Comparison of ENCODE assay signal across 20 cellular contexts in genomic region chr2:38152093-38152492, GRCh38.
"Had no signal": no experiment of that assay in that cellular context is flagged by ENCODE, and none has a peak within 500 bp of the region (broad histone marks: within the 10 kb centered on the region; RNA-seq: fewer than 3 reads in every experiment).

No MANE protein-coding gene starts in this region.

- H3K27me3 ChIP-seq: adrenal gland had no signal

- H3K36me3 ChIP-seq: adrenal gland had no signal

- H3K4me3 ChIP-seq: adrenal gland had no signal

- H3K9me3 Mint-ChIP-seq: activated naive CD8-positive, alpha-beta T cell treated with anti-CD3 and anti-CD28 coated beads, Interleukin-2, amount 10 ng/mL, durations not matched to agents 7 days and 5 days had no signal

- H3K27ac ChIP-seq: adrenal gland had no signal

- H3K9me3 ChIP-seq: adrenal gland had no signal

- DNase-seq: activated CD4-positive, alpha-beta T cell treated with anti-CD3 and anti-CD28 coated beads for 48 hours; activated CD4-positive, alpha-beta T cell treated with anti-CD3 and anti-CD28 coated beads, Interleukin-2, amount 50 U/mL, for 4 hours; activated CD8-positive, alpha-beta memory T cell treated with anti-CD3 and anti-CD28 coated beads, Interleukin-2, amount 50 U/mL, for 48 hours; activated CD8-positive, alpha-beta T cell treated with anti-CD3 and anti-CD28 coated beads, Interleukin-2, amount 10 ng/mL, durations not matched to agents 7 days and 5 days; activated naive CD4-positive, alpha-beta T cell treated with anti-CD3 and anti-CD28 coated beads, Interleukin-2, amount 50 U/mL, for 16 hours; activated naive CD8-positive, alpha-beta T cell treated with anti-CD3 and anti-CD28 coated beads, Interleukin-2, amount 10 ng/mL, durations not matched to agents 7 days and 5 days; activated T-cell treated with anti-CD3 and anti-CD28 coated beads, Interleukin-2, amount 50 U/mL, for 1 hour; adrenal gland; anterior cingulate cortex; cerebellar nuclear complex; NCI-H1105 treated with DMSO at 0.1 percent for 48 hours; NCI-H1436 treated with DMSO at 0.1 percent for 48 hours; NCI-H187; NCI-H2081; NCI-H2171; NCI-H2227 treated with DMSO at 0.1 percent for 48 hours; NCI-H526; NCI-H82; SIG-M5; T-helper 1 cell had no signal

- H3K27ac Mint-ChIP-seq: activated CD8-positive, alpha-beta T cell treated with anti-CD3 and anti-CD28 coated beads, Interleukin-2, amount 10 ng/mL, durations not matched to agents 7 days and 5 days; activated naive CD8-positive, alpha-beta T cell treated with anti-CD3 and anti-CD28 coated beads, Interleukin-2, amount 10 ng/mL, durations not matched to agents 7 days and 5 days had no signal

- H3K36me3 Mint-ChIP-seq: activated naive CD8-positive, alpha-beta T cell treated with anti-CD3 and anti-CD28 coated beads, Interleukin-2, amount 10 ng/mL, durations not matched to agents 7 days and 5 days had no signal

- H3K4me3 Mint-ChIP-seq: activated CD8-positive, alpha-beta T cell treated with anti-CD3 and anti-CD28 coated beads, Interleukin-2, amount 10 ng/mL, durations not matched to agents 7 days and 5 days; activated naive CD8-positive, alpha-beta T cell treated with anti-CD3 and anti-CD28 coated beads, Interleukin-2, amount 10 ng/mL, durations not matched to agents 7 days and 5 days had no signal
